8 cellular contexts compared by ENCODE assay signal in genomic region chr1:113074237-113074636, GRCh38. TPM values are rescaled to one million over a fixed set of nuclear protein-coding genes. Genes with fewer than 3 reads are reported as not detected.
A peak's percentile ranks its signal among the peaks of the same experiment; 100 is the strongest.
DNase-seq lines count a peak whose midpoint lies in the region; ATAC-seq and TF ChIP-seq lines count a peak whose summit lies in the region.

No MANE protein-coding gene starts in this region.

- no peaks in the 10 kb centered on the region for H3K9me3 Mint-ChIP-seq in T-helper 2 cell treated with Interferon-gamma antibody and Interleukin-4, amounts not matched to agents 5 μg/mL and 100 μg/mL, for 36 hours
- H3K9me3 Mint-ChIP-seq in activated B cell treated with CpG ODN at 0.5 μM for 24 hours, result no peaks in the 10 kb centered on the region

- H3K4me1 Mint-ChIP-seq in T-helper 2 cell treated with Interferon-gamma antibody and Interleukin-4, amounts not matched to agents 5 μg/mL and 100 μg/mL, for 36 hours (ENCODE audit: low read depth), result peaks cover 21% of the 10 kb centered on the region
- H3K4me1 Mint-ChIP-seq in activated B cell treated with CpG ODN at 0.5 μM for 24 hours, result peaks cover 31% of the 10 kb centered on the region

- peaks cover 12% of the 10 kb centered on the region for H3K36me3 ChIP-seq in iPS-18a (ENCODE audit: control insufficient read depth, low read depth, low read length)

- peaks cover 11% of the 10 kb centered on the region for H3K4me1 ChIP-seq in iPS-18a (ENCODE audit: control insufficient read depth, low read depth, low read length)

- H3K27me3 ChIP-seq in iPS-18a (ENCODE audit: control insufficient read depth, insufficient read depth, low read length), result no peaks in the 10 kb centered on the region

- no peaks in the 10 kb centered on the region for H3K9me3 ChIP-seq in iPS-18a (ENCODE audit: control insufficient read depth, low read depth, low read length)

- TF ChIP-seq CTCF in activated B cell treated with CpG ODN at 0.5 μM for 24 hours (IDR thresholded peaks at IDR 0.05), result no peak

- no peak overlapping the region for H3K27ac ChIP-seq in iPS-18a (ENCODE audit: low read length)
- peak overlapping the region; percentile 76 for H3K27ac ChIP-seq in temporal lobe (ENCODE audit: low read depth, low read length)

- no peaks in the 10 kb centered on the region for H3K27me3 Mint-ChIP-seq in T-helper 2 cell treated with Interferon-gamma antibody and Interleukin-4, amounts not matched to agents 5 μg/mL and 100 μg/mL, for 36 hours (ENCODE audit: low read depth)
- H3K27me3 Mint-ChIP-seq in activated B cell treated with CpG ODN at 0.5 μM for 24 hours, result no peaks in the 10 kb centered on the region

- H3K4me3 ChIP-seq in iPS-18a (ENCODE audit: low read length), result peak overlapping the region; percentile 83

- peak overlapping the region; percentile 82 for H3K9ac ChIP-seq in iPS-18a (ENCODE audit: low read length)

- POLR2A ChIA-PET in activated B cell treated with CpG ODN at 0.5 μM for 24 hours (lab: Charles Lee), result interaction anchor here (0.6 to 2.4 kb wide), 4 partner anchors 117 to 685 kb away, joined by 5 to 29 read pairs (median 16); partner anchors contain the start of genes PHTF1, PPM1J and SLC16A1

- H3K27ac Mint-ChIP-seq in T-helper 2 cell treated with Interferon-gamma antibody and Interleukin-4, amounts not matched to agents 5 μg/mL and 100 μg/mL, for 36 hours, result peak overlapping the region; percentile 91
- H3K27ac Mint-ChIP-seq in activated B cell treated with CpG ODN at 0.5 μM for 24 hours, result peak overlapping the region; percentile 95

- CTCF ChIA-PET in activated B cell treated with CpG ODN at 0.5 μM for 24 hours (lab: Charles Lee), result interaction anchor here (2.2 to 3.4 kb wide), 2 partner anchors 194 to 358 kb away, joined by 15 to 36 read pairs; partner anchors contain the start of gene PPM1J

- intact Hi-C loops in activated B cell treated with CpG ODN at 0.5 μM for 24 hours (cut with micrococcal nuclease), result loop anchor here (5.0 to 10.0 kb wide), 4 partner anchors 38 to 1681 kb away; partner anchors contain the start of genes BCAS2, CSDE1 and TRIM33

- H3K4me3 Mint-ChIP-seq in T-helper 2 cell treated with Interferon-gamma antibody and Interleukin-4, amounts not matched to agents 5 μg/mL and 100 μg/mL, for 36 hours, result peak overlapping the region; percentile 96
- peak overlapping the region; percentile 95 for H3K4me3 Mint-ChIP-seq in activated B cell treated with CpG ODN at 0.5 μM for 24 hours

- no peak for DNase-seq in T-helper 2 cell treated with Interferon-gamma antibody and Interleukin-4, amounts not matched to agents 5 μg/mL and 100 μg/mL, for 36 hours (ENCODE audit: low spot score)
- no peak for DNase-seq in T-helper 2 cell
- no peak for DNase-seq in activated B cell treated with CpG ODN at 0.5 μM for 24 hours
- DNase-seq in NCI-H2081 (lab: John Stamatoyannopoulos, UW), result no peak
- no peak for DNase-seq in T1000 (lab: John Stamatoyannopoulos, UW)
- no peak for DNase-seq in activated CD8-positive, alpha-beta memory T cell treated with anti-CD3 and anti-CD28 coated beads for 24 hours

- no peak for ATAC-seq in activated B cell treated with CpG ODN at 0.5 μM for 24 hours (ENCODE audit: low read depth)

- peaks cover 15% of the 10 kb centered on the region for H3K36me3 Mint-ChIP-seq in T-helper 2 cell treated with Interferon-gamma antibody and Interleukin-4, amounts not matched to agents 5 μg/mL and 100 μg/mL, for 36 hours (ENCODE audit: low read depth)
- H3K36me3 Mint-ChIP-seq in activated B cell treated with CpG ODN at 0.5 μM for 24 hours (ENCODE audit: low read depth), result peaks cover 25% of the 10 kb centered on the region

RNA-seq across cellular contexts. Expression of gene LRIG2, which starts 1.2 kb away (rescaled TPM):
- 23.8 and 30.7 TPM in 2 replicates for total RNA-seq in activated B cell treated with CpG ODN at 0.5 μM for 24 hours
- total RNA-seq in temporal lobe, result 27.5 TPM
